16 cellular contexts compared by ENCODE assay signal in genomic region chr9:33860200-33860871, GRCh38. TPM values are rescaled to one million over a fixed set of nuclear protein-coding genes. Genes with fewer than 3 reads are reported as not detected.
DNase-seq lines count a peak whose midpoint lies in the region; ATAC-seq and TF ChIP-seq lines count a peak whose summit lies in the region.
"Had no signal": no experiment of that assay in that cellular context is flagged by ENCODE, and none has a peak within 500 bp of the region (broad histone marks: within the 10 kb centered on the region; RNA-seq: fewer than 3 reads in every experiment).

No MANE protein-coding gene starts in this region.

- no peak for ATAC-seq in CD8-positive, alpha-beta T cell
- ATAC-seq in naive thymus-derived CD8-positive, alpha-beta T cell, result no peak
- no peak for ATAC-seq in GM18505 (IDR thresholded peaks at IDR 0.05; ENCODE audit: unreplicated experiment)
- ATAC-seq in HG03520 (IDR thresholded peaks at IDR 0.05; ENCODE audit: unreplicated experiment), result no peak
- ATAC-seq: right cardiac atrium had no signal

- intact Hi-C loops in CD8-positive, alpha-beta T cell (cut with DNase I, micrococcal nuclease), result no loop called here

- no peaks in the 10 kb centered on the region for H3K4me1 ChIP-seq in CD8-positive, alpha-beta T cell (ENCODE audit: insufficient read depth, low read length)
- H3K4me1 ChIP-seq in HEK293 (ENCODE audit: control insufficient read depth, insufficient read depth, low read length), result peaks cover 5% of the 10 kb centered on the region; the same call in 1 of the 2 replicates
- H3K4me1 ChIP-seq: uterus had no signal

- no peak for TF ChIP-seq CTCF in CD8-positive, alpha-beta T cell (IDR thresholded peaks at IDR 0.05)
- TF ChIP-seq CTCF in HEK293 (tag by site-specific recombination; IDR thresholded peaks at IDR 0.05), result no peak
- peak; percentile 15 for TF ChIP-seq CTCF in cardiac fibroblast (IDR thresholded peaks at IDR 0.05; ENCODE audit: low read depth, low read length)

- H3K4me1 Mint-ChIP-seq in CD8-positive, alpha-beta T cell (ENCODE audit: low read depth), result peaks cover 39% of the 10 kb centered on the region
- H3K4me1 Mint-ChIP-seq in naive thymus-derived CD8-positive, alpha-beta T cell, result peaks cover 12 to 53% (median 38%) of the 10 kb centered on the region in 4 donors

- no peak overlapping the region for H3K27ac ChIP-seq in CD8-positive, alpha-beta T cell (ENCODE audit: low read depth, low read length)
- no peak overlapping the region for H3K27ac ChIP-seq in HEK293 (ENCODE audit: extremely low read depth, low read depth, low read length)
- H3K27ac ChIP-seq: uterus had no signal

- no peak overlapping the region for H3K4me3 ChIP-seq in CD8-positive, alpha-beta T cell (ENCODE audit: low read depth, low read length)
- no peak overlapping the region for H3K4me3 ChIP-seq in HEK293 (ENCODE audit: low read depth, low read length)
- H3K4me3 ChIP-seq in cardiac fibroblast (replicated peaks in 1 of 2; ENCODE audit: low read depth in 2 of 2, low read length in 2 of 2), result no peak overlapping the region
- H3K4me3 ChIP-seq: lung, uterus had no signal

- no peaks in the 10 kb centered on the region for H3K9me3 Mint-ChIP-seq in CD8-positive, alpha-beta T cell
- H3K9me3 Mint-ChIP-seq in naive thymus-derived CD8-positive, alpha-beta T cell, result no peaks in the 10 kb centered on the region
- H3K9me3 Mint-ChIP-seq: activated B cell treated with CpG ODN at 0.5 μM for 24 hours; activated T-helper 2 cell treated with anti-CD3 and anti-CD28 coated beads, Interferon-gamma antibody, Interleukin-2, Interleukin-4, amounts not matched to agents 10 μg/mL and 5 μg/mL and 100 μg/mL, durations not matched to agents 14 hours and 24 hours and 36 hours had no signal

- TF ChIP-seq POLR2A in GM18505 (IDR thresholded peaks at IDR 0.05; ENCODE audit: borderline replicate concordance, extremely low read depth, insufficient read depth, insufficient read length), result no peak

- CTCF ChIA-PET in CD8-positive, alpha-beta T cell (lab: Charles Lee), result no interaction called here
- CTCF ChIA-PET in HEK293 (lab: Yijun Ruan, JAX), result interaction anchor here (0.6 kb wide), 1 partner anchor 1383 kb away, joined by 4 read pairs; no protein-coding TSS in a partner anchor

- no peak overlapping the region for H3K4me3 Mint-ChIP-seq in CD8-positive, alpha-beta T cell
- no peak overlapping the region for H3K4me3 Mint-ChIP-seq in naive thymus-derived CD8-positive, alpha-beta T cell
- H3K4me3 Mint-ChIP-seq: activated B cell treated with CpG ODN at 0.5 μM for 24 hours had no signal

- H3K27me3 ChIP-seq in CD8-positive, alpha-beta T cell (ENCODE audit: insufficient read depth, low read length), result no peaks in the 10 kb centered on the region
- H3K27me3 ChIP-seq: uterus had no signal

- POLR2A ChIA-PET in CD8-positive, alpha-beta T cell (lab: Charles Lee), result interaction anchor here (1.3 kb wide), 1 partner anchor 14 kb away, joined by 3 read pairs; no protein-coding TSS in a partner anchor
- POLR2A ChIA-PET in HEK293 (lab: Yijun Ruan, JAX), result interaction anchor here (0.7 kb wide), 1 partner anchor 395 kb away, joined by 4 read pairs; no protein-coding TSS in a partner anchor
- POLR2A ChIA-PET in naive thymus-derived CD8-positive, alpha-beta T cell (lab: Charles Lee), result no interaction called here

- no peaks in the 10 kb centered on the region for H3K27me3 Mint-ChIP-seq in CD8-positive, alpha-beta T cell (ENCODE audit: low read depth)
- no peaks in the 10 kb centered on the region for H3K27me3 Mint-ChIP-seq in naive thymus-derived CD8-positive, alpha-beta T cell
- H3K27me3 Mint-ChIP-seq: activated B cell treated with CpG ODN at 0.5 μM for 24 hours had no signal

- no peaks in the 10 kb centered on the region for H3K9me3 ChIP-seq in CD8-positive, alpha-beta T cell (ENCODE audit: low read length)
- H3K9me3 ChIP-seq in HEK293 (ENCODE audit: control insufficient read depth, insufficient read depth, low read depth, low read length), result no peaks in the 10 kb centered on the region
- H3K9me3 ChIP-seq: uterus had no signal

- H3K27ac Mint-ChIP-seq in CD8-positive, alpha-beta T cell, result peak overlapping the region; percentile 62
- peak overlapping the region in 6 of 10 donors; percentile 31 to 83 (median 72) for H3K27ac Mint-ChIP-seq in naive thymus-derived CD8-positive, alpha-beta T cell
- H3K27ac Mint-ChIP-seq: activated B cell treated with CpG ODN at 0.5 μM for 24 hours; activated T-helper 2 cell treated with anti-CD3 and anti-CD28 coated beads, Interferon-gamma antibody, Interleukin-2, Interleukin-4, amounts not matched to agents 10 μg/mL and 5 μg/mL and 100 μg/mL, durations not matched to agents 14 hours and 24 hours and 36 hours had no signal

- no peak for DNase-seq in CD8-positive, alpha-beta T cell
- DNase-seq in cardiac fibroblast (ENCODE audit: low read depth in 2 of 2) (peak in 1 of 2 donors; percentile 29), NCI-H1694 (lab: John Stamatoyannopoulos, UW) (no peak)
- DNase-seq in naive thymus-derived CD8-positive, alpha-beta T cell, result no peak
- no peak for DNase-seq in stimulated activated CD4-positive, alpha-beta T cell treated with anti-CD3 and anti-CD28 coated beads, Interleukin-4, amount 100 ng/mL, for 1 hour
- DNase-seq: activated B cell treated with CpG ODN at 0.5 μM for 24 hours, DMS79, Karpas-422, NCI-H2171, right cardiac atrium, uterus had no signal

- H3K36me3 ChIP-seq in CD8-positive, alpha-beta T cell (ENCODE audit: insufficient read depth, low read length), result no peaks in the 10 kb centered on the region
- peaks cover 0 to 5% of the 10 kb centered on the region in 2 experiments; a peak in 2 of 3 replicates for H3K36me3 ChIP-seq in HEK293 (ENCODE audit: control insufficient read depth in 2 of 2, insufficient read depth in 1 of 2, low read length in 2 of 2)
- H3K36me3 ChIP-seq: uterus had no signal

- H3K36me3 Mint-ChIP-seq in CD8-positive, alpha-beta T cell, result peaks cover 18% of the 10 kb centered on the region
- H3K36me3 Mint-ChIP-seq in naive thymus-derived CD8-positive, alpha-beta T cell, result peaks cover 0 to 23% (median 8%) of the 10 kb centered on the region in 3 donors

TF ChIP-seq in HEK293, 187 proteins besides CTCF, POLR2A, EP300 and RAD21:
- TF ChIP-seq ZNF623 (tag by site-specific recombination; IDR thresholded peaks at IDR 0.05), result no peak
- peak; percentile 77; the same call in 1 of the 2 replicates for TF ChIP-seq ZNF121 (tag by site-specific recombination; IDR thresholded peaks at IDR 0.05)
TF ChIP-seq in HEK293: peak in this region for 1.

RNA-seq across cellular contexts. Expression of gene UBE2R2, which starts 43.4 kb away (rescaled TPM):
- total RNA-seq in CD8-positive, alpha-beta T cell, result 10 to 100 TPM; 20.0 to 20.1 TPM
- 10 to 100 TPM; 29.7 to 32.1 TPM for total RNA-seq in naive thymus-derived CD8-positive, alpha-beta T cell
- 10 to 100 TPM; 13.1 to 16.1 (median 13.4) TPM for polyA plus RNA-seq in naive thymus-derived CD8-positive, alpha-beta T cell
